ENCODE assay signal across 13 cellular contexts in genomic region chr2:231299267-231299666, GRCh38.
A peak's percentile ranks its signal among the peaks of the same experiment; 100 is the strongest.
DNase-seq lines count a peak whose midpoint lies in the region; ATAC-seq and TF ChIP-seq lines count a peak whose summit lies in the region.
"Had no signal": no experiment of that assay in that cellular context is flagged by ENCODE, and none has a peak within 500 bp of the region (broad histone marks: within the 10 kb centered on the region; RNA-seq: fewer than 3 reads in every experiment).

No MANE protein-coding gene starts in this region.

- no peaks in the 10 kb centered on the region for H3K36me3 Mint-ChIP-seq in central memory CD8-positive, alpha-beta T cell (ENCODE audit: insufficient read depth)
- peaks cover 5% of the 10 kb centered on the region for H3K36me3 Mint-ChIP-seq in nephron progenitor cell (ENCODE audit: low read depth)
- H3K36me3 Mint-ChIP-seq: stimulated activated effector memory CD8-positive, alpha-beta T cell treated with anti-CD3 and anti-CD28 coated beads, Interleukin-12 subunit alpha, Interleukin-12 subunit beta, amount 100 ng/mL, for 72 hours had no signal

- H3K27me3 Mint-ChIP-seq in central memory CD8-positive, alpha-beta T cell = no peaks in the 10 kb centered on the region
- H3K27me3 Mint-ChIP-seq in nephron progenitor cell (ENCODE audit: low read depth, poor library complexity) = no peaks in the 10 kb centered on the region

- TF ChIP-seq CTCF in GM12874 (IDR thresholded peaks at IDR 0.05; ENCODE audit: insufficient read depth, low read depth, low read length) (0 out of 2 replicates have a peak, but pooled peaks have one; percentile 14), nephron progenitor cell (IDR thresholded peaks at IDR 0.05) (no peak)

- no peak overlapping the region for H3K4me3 Mint-ChIP-seq in central memory CD8-positive, alpha-beta T cell
- H3K4me3 Mint-ChIP-seq in nephron progenitor cell = no peak overlapping the region
- H3K4me3 Mint-ChIP-seq: stimulated activated effector memory CD8-positive, alpha-beta T cell treated with anti-CD3 and anti-CD28 coated beads, Interleukin-12 subunit alpha, Interleukin-12 subunit beta, amount 100 ng/mL, for 72 hours had no signal

- DNase-seq in MV-4-11 (lab: John Stamatoyannopoulos, UW) (peak; percentile 98), nephron progenitor cell (no peak), SK-N-DZ (ENCODE audit: low spot score) (no peak), cerebellar nuclear complex (lab: John Stamatoyannopoulos, UW) (no peak)
- DNase-seq in central memory CD8-positive, alpha-beta T cell (ENCODE audit: low spot score in 2 of 2) = no peak
- DNase-seq in activated CD4-positive, alpha-beta T cell treated with anti-CD3 and anti-CD28 coated beads for 48 hours = no peak
- DNase-seq in stimulated activated CD4-positive, alpha-beta T cell treated with anti-CD3 and anti-CD28 coated beads, Interleukin-2, amount 100 ng/mL, for 48 hours = no peak
- DNase-seq: activated CD4-positive, alpha-beta T cell treated with anti-CD3 and anti-CD28 coated beads, Interleukin-2, amount 50 U/mL, for 1 hour; activated effector memory CD4-positive, alpha-beta T cell treated with anti-CD3 and anti-CD28 coated beads, Interleukin-2, amount 50 U/mL, for 16 hours; caudate nucleus; NCI-H524 had no signal

- ATAC-seq in central memory CD8-positive, alpha-beta T cell (replicated peaks; ENCODE audit: extremely low read depth, poor library complexity, severe bottlenecking) = peak; percentile 43
- ATAC-seq: stimulated activated effector memory CD8-positive, alpha-beta T cell treated with anti-CD3 and anti-CD28 coated beads, Interleukin-12 subunit alpha, Interleukin-12 subunit beta, amount 100 ng/mL, for 72 hours had no signal

- no peaks in the 10 kb centered on the region for H3K4me1 Mint-ChIP-seq in central memory CD8-positive, alpha-beta T cell
- H3K4me1 Mint-ChIP-seq in nephron progenitor cell = peaks cover 24% of the 10 kb centered on the region
- H3K4me1 Mint-ChIP-seq: stimulated activated effector memory CD8-positive, alpha-beta T cell treated with anti-CD3 and anti-CD28 coated beads, Interleukin-12 subunit alpha, Interleukin-12 subunit beta, amount 100 ng/mL, for 72 hours had no signal

- H3K27ac Mint-ChIP-seq in central memory CD8-positive, alpha-beta T cell (ENCODE audit: low read depth) = no peak overlapping the region
- peak overlapping the region; percentile 26 for H3K27ac Mint-ChIP-seq in nephron progenitor cell
- H3K27ac Mint-ChIP-seq: stimulated activated effector memory CD8-positive, alpha-beta T cell treated with anti-CD3 and anti-CD28 coated beads, Interleukin-12 subunit alpha, Interleukin-12 subunit beta, amount 100 ng/mL, for 72 hours had no signal

- no peaks in the 10 kb centered on the region for H3K9me3 Mint-ChIP-seq in central memory CD8-positive, alpha-beta T cell
- no peaks in the 10 kb centered on the region for H3K9me3 Mint-ChIP-seq in nephron progenitor cell
- H3K9me3 Mint-ChIP-seq: stimulated activated effector memory CD8-positive, alpha-beta T cell treated with anti-CD3 and anti-CD28 coated beads, Interleukin-12 subunit alpha, Interleukin-12 subunit beta, amount 100 ng/mL, for 72 hours had no signal
